Comparison of ENCODE assay signal across 28 cellular contexts in the genomic region with DNA sequence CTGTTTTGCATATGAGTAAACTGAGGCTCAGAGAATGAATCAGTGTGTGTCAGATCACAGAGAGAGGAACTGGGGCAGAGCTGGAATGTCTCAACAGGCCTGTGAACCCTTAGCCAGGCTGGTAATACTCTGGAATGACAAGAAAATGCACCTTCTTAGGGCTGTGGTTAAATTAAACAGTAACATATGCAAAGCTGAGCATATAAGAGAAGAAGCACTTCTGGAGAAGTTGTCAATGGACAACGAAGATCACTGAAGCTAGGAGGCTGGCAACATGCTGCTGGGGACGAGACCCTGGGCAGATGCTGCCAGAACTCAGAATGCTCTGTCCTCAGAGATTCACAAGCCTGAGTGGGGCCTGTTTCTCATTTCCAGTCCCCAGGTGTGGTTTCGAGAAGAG.
A peak's percentile ranks its signal among the peaks of the same experiment; 100 is the strongest.
DNase-seq lines count a peak whose midpoint lies in the region; ATAC-seq and TF ChIP-seq lines count a peak whose summit lies in the region.
"Had no signal": no experiment of that assay in that cellular context is flagged by ENCODE, and none has a peak within 500 bp of the region (broad histone marks: within the 10 kb centered on the region; RNA-seq: fewer than 3 reads in every experiment).

No MANE protein-coding gene starts in this region.

- no peaks in the 10 kb centered on the region for H3K4me1 Mint-ChIP-seq in activated T-helper 17 cell treated with anti-CD3 and anti-CD28 coated beads, Interleukin-2, amount 50 U/mL, for 72 hours
- H3K4me1 Mint-ChIP-seq: T-cell had no signal

- no peaks in the 10 kb centered on the region for H3K36me3 Mint-ChIP-seq in activated T-helper 17 cell treated with anti-CD3 and anti-CD28 coated beads, Interleukin-2, amount 50 U/mL, for 72 hours (ENCODE audit: low read depth)
- H3K36me3 Mint-ChIP-seq: T-cell had no signal

- DNase-seq in omental fat pad (ENCODE audit: low spot score) (no peak), cerebellar nuclear complex (lab: John Stamatoyannopoulos, UW) (no peak), NCI-H187 (lab: John Stamatoyannopoulos, UW) (no peak), RKO (ENCODE audit: low spot score) (no peak)
- DNase-seq: 8988T; ACHN; Calu3; DMS153; DND-41; GOT3; Kasumi-1; NCI-H1092 treated with DMSO at 0.1 percent for 48 hours; NCI-H1436; NCI-H187 treated with DMSO at 0.1 percent for 48 hours; NCI-H2107; NCI-H446; NCI-H524 treated with DMSO at 0.1 percent for 48 hours; NCI-H774; NK-92 treated with Interleukin-12 subunit alpha and Interleukin-12 subunit beta, amount 100 ng/mL, for 24 hours; PC-9; Right ventricle myocardium superior; RPMI8226; T-cell had no signal

- peaks cover 21% of the 10 kb centered on the region for H3K27me3 Mint-ChIP-seq in activated T-helper 17 cell treated with anti-CD3 and anti-CD28 coated beads, Interleukin-2, amount 50 U/mL, for 72 hours

- no peak overlapping the region for H3K27ac Mint-ChIP-seq in activated T-helper 17 cell treated with anti-CD3 and anti-CD28 coated beads, Interleukin-2, amount 50 U/mL, for 72 hours
- H3K27ac Mint-ChIP-seq: T-cell had no signal

- no peaks in the 10 kb centered on the region for H3K9me3 Mint-ChIP-seq in activated T-helper 17 cell treated with anti-CD3 and anti-CD28 coated beads, Interleukin-2, amount 50 U/mL, for 72 hours
- H3K9me3 Mint-ChIP-seq: T-cell had no signal

- no peak for TF ChIP-seq CTCF in omental fat pad (IDR thresholded peaks at IDR 0.05)

- no peak overlapping the region for H3K4me3 Mint-ChIP-seq in activated T-helper 17 cell treated with anti-CD3 and anti-CD28 coated beads, Interleukin-2, amount 50 U/mL, for 72 hours
- H3K4me3 Mint-ChIP-seq: T-cell had no signal

- ATAC-seq in GM18861 (IDR thresholded peaks at IDR 0.05; ENCODE audit: unreplicated experiment) (peak; percentile 64), HG02759 (IDR thresholded peaks at IDR 0.05; ENCODE audit: unreplicated experiment) (peak; percentile 29), HG03378 (IDR thresholded peaks at IDR 0.05; ENCODE audit: unreplicated experiment) (peak; percentile 39), omental fat pad (ENCODE audit: low FRiP score) (no peak)
- ATAC-seq in activated T-helper 17 cell treated with anti-CD3 and anti-CD28 coated beads, Interleukin-2, amount 50 U/mL, for 72 hours (replicated peaks): peak; percentile 51
- ATAC-seq: HepG2, T-cell had no signal
